ENCODE assay signal across 8 cellular contexts in genomic region chr19:30226464-30227070, GRCh38.
DNase-seq lines count a peak whose midpoint lies in the region; ATAC-seq and TF ChIP-seq lines count a peak whose summit lies in the region.

No MANE protein-coding gene starts in this region.

- no peak for ATAC-seq in activated T-cell treated with anti-CD3 and anti-CD28 coated beads, Interleukin-2, amount 50 U/mL, for 4 hours
- no peak for ATAC-seq in HG02852 (IDR thresholded peaks at IDR 0.05; ENCODE audit: unreplicated experiment)

- peak overlapping the region; percentile 44 for H3K27ac Mint-ChIP-seq in mesothelial cell of epicardium

- no peak for DNase-seq in activated T-cell treated with anti-CD3 and anti-CD28 coated beads, Interleukin-2, amount 50 U/mL, for 4 hours
- DNase-seq in activated T-cell treated with anti-CD3 and anti-CD28 coated beads, Interleukin-2, amount 50 U/mL, for 1 hour = no peak
- DNase-seq in mammary epithelial cell (no peak), mesothelial cell of epicardium (ENCODE audit: low spot score in 2 of 2, unreplicated experiment in 2 of 2) (no peak), ureter (ENCODE audit: low spot score) (peak; percentile 59), NOMO-1 (lab: John Stamatoyannopoulos, UW; ENCODE audit: unreplicated experiment in 2 of 2) (no peak), NCI-H1417 treated with DMSO at 0.1 percent for 48 hours (lab: John Stamatoyannopoulos, UW) (no peak)

- H3K27me3 ChIP-seq in mammary epithelial cell (ENCODE audit: insufficient read depth, low read length) = peaks cover 48% of the 10 kb centered on the region

- H3K27ac ChIP-seq in mammary epithelial cell (ENCODE audit: insufficient read depth, low read depth, low read length) = no peak overlapping the region

- TF ChIP-seq CTCF in mammary epithelial cell (conservative IDR thresholded peaks at IDR 0.05 in 1 of 2, IDR thresholded peaks at IDR 0.05 in 1 of 2; ENCODE audit: extremely low read depth in 1 of 2, insufficient read depth in 1 of 2, low read depth in 1 of 2, low read length in 2 of 2) (no peak), mesothelial cell of epicardium (IDR thresholded peaks at IDR 0.05; ENCODE audit: unreplicated experiment) (no peak)

- H2AFZ ChIP-seq in mammary epithelial cell (ENCODE audit: low read depth, low read length) = no peak overlapping the region

- peaks cover 22% of the 10 kb centered on the region for H3K4me1 Mint-ChIP-seq in activated T-cell treated with anti-CD3 and anti-CD28 coated beads, Interleukin-2, amount 50 U/mL, for 4 hours (ENCODE audit: low read depth)
- peaks cover 47% of the 10 kb centered on the region for H3K4me1 Mint-ChIP-seq in mesothelial cell of epicardium

- H3K9me3 ChIP-seq in mammary epithelial cell (replicated peaks; ENCODE audit: insufficient read depth, low read length) = no peaks in the 10 kb centered on the region

- dilution Hi-C loops in mammary epithelial cell (cut with HindIII; ENCODE audit: low sequenced_read_pairs) = no loop called here

- H3K4me1 ChIP-seq in mammary epithelial cell (ENCODE audit: insufficient read depth, low read length) = peaks cover 10% of the 10 kb centered on the region

- no peak overlapping the region for H3K4me3 ChIP-seq in mammary epithelial cell (replicated peaks in 1 of 3; ENCODE audit: insufficient read depth in 1 of 3, low read depth in 2 of 3, low read length in 3 of 3)

- H3K9ac ChIP-seq in mammary epithelial cell (ENCODE audit: insufficient read depth, low read length) = no peak overlapping the region

- WGBS in mammary epithelial cell (ENCODE audit: low coverage, missing lambda C conversion rate) = 3% methylated on average over 20 of the region's 32 CpGs

- H3K79me2 ChIP-seq in mammary epithelial cell (ENCODE audit: insufficient read depth, low read length) = no peaks in the 10 kb centered on the region

- peaks cover 72% of the 10 kb centered on the region for H3K27me3 Mint-ChIP-seq in activated T-cell treated with anti-CD3 and anti-CD28 coated beads, Interleukin-2, amount 50 U/mL, for 4 hours (ENCODE audit: low read depth)
- H3K27me3 Mint-ChIP-seq in mesothelial cell of epicardium (ENCODE audit: low read depth) = peaks cover 83% of the 10 kb centered on the region

- H3K4me2 ChIP-seq in mammary epithelial cell (ENCODE audit: insufficient read depth, low read depth, low read length) = peak overlapping the region; percentile 72

- H3K36me3 Mint-ChIP-seq in activated T-cell treated with anti-CD3 and anti-CD28 coated beads, Interleukin-2, amount 50 U/mL, for 4 hours (ENCODE audit: insufficient read depth) = no peaks in the 10 kb centered on the region
- no peaks in the 10 kb centered on the region for H3K36me3 Mint-ChIP-seq in mesothelial cell of epicardium

- CTCF ChIA-PET in mammary epithelial cell (lab: Charles Lee; ENCODE audit: low non-redundant PET) = no interaction called here

- H3K9me3 Mint-ChIP-seq in activated T-cell treated with anti-CD3 and anti-CD28 coated beads, Interleukin-2, amount 50 U/mL, for 4 hours = no peaks in the 10 kb centered on the region
- H3K9me3 Mint-ChIP-seq in mesothelial cell of epicardium = no peaks in the 10 kb centered on the region

- BruUV-seq in mammary epithelial cell (replicated peaks; lab: Mats Ljungman, UMichigan) = no TSS peak

- no peaks in the 10 kb centered on the region for H3K36me3 ChIP-seq in mammary epithelial cell (ENCODE audit: insufficient read depth, low read length)

- H4K20me1 ChIP-seq in mammary epithelial cell (ENCODE audit: insufficient read depth, low read length) = no peaks in the 10 kb centered on the region

- in situ Hi-C loops in mammary epithelial cell (cut with MboI; ENCODE audit: low sequenced_read_pairs in 2 of 2) = no loop called here

- H3K4me3 Mint-ChIP-seq in activated T-cell treated with anti-CD3 and anti-CD28 coated beads, Interleukin-2, amount 50 U/mL, for 4 hours = peak overlapping the region; percentile 77
- H3K4me3 Mint-ChIP-seq in mesothelial cell of epicardium = peak overlapping the region; percentile 81

- intact Hi-C loops in mammary epithelial cell (cut with micrococcal nuclease) = loop anchor here (1.0 kb wide), 1 partner anchor 424 kb away; no protein-coding TSS in a partner anchor
